ENCODE assay signal across 1 cellular context in genomic region chrX:94751611-94752010, GRCh38.
TF ChIP-seq lines count a peak whose summit lies in the region.

No MANE protein-coding gene starts in this region.

TF ChIP-seq in GM12878, 131 proteins besides CTCF, POLR2A, EP300 and RAD21:
- TF ChIP-seq WRNIP1 (IDR thresholded peaks at IDR 0.05; ENCODE audit: borderline replicate concordance, low read depth, low read length) (no peak), KDM1A (IDR thresholded peaks at IDR 0.05; ENCODE audit: borderline replicate concordance) (no peak), POLR2AphosphoS2 (IDR thresholded peaks at IDR 0.05; ENCODE audit: low read depth, low read length) (no peak), SREBF2 (IDR thresholded peaks at IDR 0.05; ENCODE audit: low read length) (no peak), ASH2L (IDR thresholded peaks at IDR 0.05; ENCODE audit: borderline replicate concordance, low read depth) (no peak), TCF7 (IDR thresholded peaks at IDR 0.05; ENCODE audit: borderline replicate concordance) (no peak), MYC (IDR thresholded peaks at IDR 0.05; ENCODE audit: insufficient read depth, insufficient read length, insufficient replicate concordance, low read length, severe bottlenecking) (no peak), USF1 (IDR thresholded peaks at IDR 0.05; ENCODE audit: borderline replicate concordance, extremely low read length, insufficient read depth, low read depth, low read length) (no peak), NFIC (IDR thresholded peaks at IDR 0.05; ENCODE audit: low read depth, low read length) (no peak), POU2F2 (IDR thresholded peaks at IDR 0.05; ENCODE audit: borderline replicate concordance, low read depth, low read length) (no peak), BCL11A (IDR thresholded peaks at IDR 0.05; ENCODE audit: low read depth, low read length) (no peak)
- TF ChIP-seq, protein P1, sequence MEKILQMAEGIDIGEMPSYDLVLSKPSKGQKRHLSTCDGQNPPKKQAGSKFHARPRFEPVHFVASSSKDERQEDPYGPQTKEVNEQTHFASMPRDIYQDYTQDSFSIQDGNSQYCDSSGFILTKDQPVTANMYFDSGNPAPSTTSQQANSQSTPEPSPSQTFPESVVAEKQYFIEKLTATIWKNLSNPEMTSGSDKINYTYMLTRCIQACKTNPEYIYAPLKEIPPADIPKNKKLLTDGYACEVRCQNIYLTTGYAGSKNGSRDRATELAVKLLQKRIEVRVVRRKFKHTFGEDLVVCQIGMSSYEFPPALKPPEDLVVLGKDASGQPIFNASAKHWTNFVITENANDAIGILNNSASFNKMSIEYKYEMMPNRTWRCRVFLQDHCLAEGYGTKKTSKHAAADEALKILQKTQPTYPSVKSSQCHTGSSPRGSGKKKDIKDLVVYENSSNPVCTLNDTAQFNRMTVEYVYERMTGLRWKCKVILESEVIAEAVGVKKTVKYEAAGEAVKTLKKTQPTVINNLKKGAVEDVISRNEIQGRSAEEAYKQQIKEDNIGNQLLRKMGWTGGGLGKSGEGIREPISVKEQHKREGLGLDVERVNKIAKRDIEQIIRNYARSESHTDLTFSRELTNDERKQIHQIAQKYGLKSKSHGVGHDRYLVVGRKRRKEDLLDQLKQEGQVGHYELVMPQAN (conservative IDR thresholded peaks at IDR 0.05), result no peak
